Comparison of ENCODE assay signal across 18 cellular contexts in genomic region chr4:140839888-140840790, GRCh38.
A peak's percentile ranks its signal among the peaks of the same experiment; 100 is the strongest.
DNase-seq lines count a peak whose midpoint lies in the region; ATAC-seq and TF ChIP-seq lines count a peak whose summit lies in the region.
"Had no signal": no experiment of that assay in that cellular context is flagged by ENCODE, and none has a peak within 500 bp of the region (broad histone marks: within the 10 kb centered on the region; RNA-seq: fewer than 3 reads in every experiment).

No MANE protein-coding gene starts in this region.

- WGBS in transverse colon (ENCODE audit: low coverage in 1 of 2), 2 donors, result 48 to 54% methylated on average over 3 to 4 of the region's 4 CpGs

- no peak for TF ChIP-seq POLR2A in transverse colon (IDR thresholded peaks at IDR 0.05)

- in situ Hi-C loops in transverse colon (cut with MboI; ENCODE audit: low pct_ligation_motif_present in 1 of 4, low pct_unique_long_range_greater_than_20kb in 1 of 4, low sequenced_read_pairs in 3 of 4), result no loop called here

- ATAC-seq in esophagus mucosa, result peak; percentile 80
- ATAC-seq in left lung, result no peak
- ATAC-seq: activated CD4-positive, alpha-beta T cell treated with anti-CD3 and anti-CD28 coated beads for 36 hours; stimulated activated effector memory CD8-positive, alpha-beta T cell treated with anti-CD3 and anti-CD28 coated beads, Interleukin-12 subunit alpha, Interleukin-12 subunit beta, amount 100 ng/mL, for 72 hours had no signal

- TF ChIP-seq EP300 in transverse colon (IDR thresholded peaks at IDR 0.05; ENCODE audit: low read depth), result no peak

- H3K27me3 ChIP-seq in transverse colon, result no peaks in the 10 kb centered on the region
- H3K27me3 ChIP-seq in left lung, result no peaks in the 10 kb centered on the region
- H3K27me3 ChIP-seq: BE2C had no signal

- 0 out of 2 replicates have a peak overlapping the region, but pooled peaks have one; percentile 38 for H3K27ac ChIP-seq in SK-N-MC
- H3K27ac ChIP-seq in transverse colon, result peak overlapping the region in 3 of 4 donors; percentile 6 to 18 (median 11)
- no peak overlapping the region for H3K27ac ChIP-seq in left lung
- H3K27ac ChIP-seq: RWPE1 had no signal

- H3K9me3 ChIP-seq in SK-N-MC (ENCODE audit: low read depth, low read length) (no peaks in the 10 kb centered on the region), transverse colon (no peaks in the 10 kb centered on the region), left lung (no peaks in the 10 kb centered on the region)
- H3K9me3 ChIP-seq: BE2C had no signal

- H3K36me3 ChIP-seq in SK-N-MC (ENCODE audit: insufficient read depth, low read length) (no peaks in the 10 kb centered on the region), transverse colon (no peaks in the 10 kb centered on the region), left lung (no peaks in the 10 kb centered on the region)
- H3K36me3 ChIP-seq: BE2C had no signal

- intact Hi-C loops in transverse colon (cut with DNase I; ENCODE audit: low total_unique reads), result no loop called here
- intact Hi-C loops in left lung (cut with DNase I), result no loop called here

- H3K4me3 ChIP-seq in SK-N-MC (no peak overlapping the region), transverse colon (no peak overlapping the region), left lung (no peak overlapping the region)

- H3K4me1 ChIP-seq in transverse colon (peaks cover 0 to 4% (median 0%) of the 10 kb centered on the region in 4 donors), left lung (no peaks in the 10 kb centered on the region)

- TF ChIP-seq CTCF in transverse colon (IDR thresholded peaks at IDR 0.05) (no peak), left lung (IDR thresholded peaks at IDR 0.05) (no peak)

- no peak overlapping the region for H3K9ac ChIP-seq in SK-N-MC (ENCODE audit: insufficient read length)

- DNase-seq in SK-N-MC (ENCODE audit: low read depth, low spot score) (no peak), mucosa of gallbladder (ENCODE audit: low spot score) (peak; percentile 11), transverse colon (no peak), left lung (no peak), nucleus accumbens (lab: John Stamatoyannopoulos, UW) (no peak), NCI-H1092 (lab: John Stamatoyannopoulos, UW) (no peak)
- DNase-seq: activated CD4-positive, alpha-beta T cell treated with anti-CD3 and anti-CD28 coated beads for 36 hours; activated naive CD8-positive, alpha-beta T cell treated with anti-CD3 and anti-CD28 coated beads, Interleukin-2, amount 10 ng/mL, durations not matched to agents 7 days and 5 days; BE2C; Caco-2; effector memory CD4-positive, alpha-beta T cell; GOT3; NCI-H2029 treated with DMSO at 0.1 percent for 48 hours; NCI-H510A; nephron progenitor cell had no signal

Comparison
In these comparisons a context has a peak if more than half of its experiments do, and no peak if none do; other contexts are left out.
1. H3K27ac ChIP-seq: peak in SK-N-MC (single experiment) and transverse colon (3 of 4); none in left lung (0 of 2).